ENCODE assay signal across 18 cellular contexts in genomic region chr3:8283180-8283579, GRCh38.
"Had no signal": no experiment of that assay in that cellular context is flagged by ENCODE, and none has a peak within 500 bp of the region (broad histone marks: within the 10 kb centered on the region; RNA-seq: fewer than 3 reads in every experiment).

No MANE protein-coding gene starts in this region.

- H3K36me3 ChIP-seq: brain microvascular endothelial cell, cardiac muscle cell had no signal

- DNase-seq: activated CD4-positive, alpha-beta memory T cell treated with anti-CD3 and anti-CD28 coated beads, Interleukin-2, amount 10 ng/mL, durations not matched to agents 7 days and 5 days; activated CD4-positive, alpha-beta T cell treated with anti-CD3 and anti-CD28 coated beads for 36 hours; activated CD4-positive, alpha-beta T cell treated with anti-CD3 and anti-CD28 coated beads, Interleukin-2, amount 50 U/mL, for 1 hour; activated CD8-positive, alpha-beta memory T cell treated with anti-CD3 and anti-CD28 coated beads, Interleukin-2, amount 50 U/mL, for 4 hours; activated gamma-delta T cell treated with Interleukin-2 at 50 U/mL for 16 hours; activated naive CD4-positive, alpha-beta T cell treated with anti-CD3 and anti-CD28 coated beads, Interleukin-2, amount 10 ng/mL, durations not matched to agents 7 days and 5 days; activated naive CD8-positive, alpha-beta T cell treated with anti-CD3 and anti-CD28 coated beads for 36 hours; activated T-cell treated with anti-CD3 and anti-CD28 coated beads, Interleukin-2, amount 50 U/mL, for 72 hours; brain microvascular endothelial cell; KG1; NCI-H1048; NCI-H1930; NCI-H2171 treated with DMSO at 0.1 percent for 48 hours; NCI-H226; NCI-H69; SHP77 treated with DMSO at 0.1 percent for 48 hours had no signal

- FAIRE-seq: RCC 7860 had no signal

- H3K27ac ChIP-seq: brain microvascular endothelial cell, cardiac muscle cell had no signal

- H3K27me3 ChIP-seq: brain microvascular endothelial cell, cardiac muscle cell had no signal

- H3K4me3 ChIP-seq: cardiac muscle cell had no signal
